Comparison of ENCODE assay signal across 18 cellular contexts in the genomic region with DNA sequence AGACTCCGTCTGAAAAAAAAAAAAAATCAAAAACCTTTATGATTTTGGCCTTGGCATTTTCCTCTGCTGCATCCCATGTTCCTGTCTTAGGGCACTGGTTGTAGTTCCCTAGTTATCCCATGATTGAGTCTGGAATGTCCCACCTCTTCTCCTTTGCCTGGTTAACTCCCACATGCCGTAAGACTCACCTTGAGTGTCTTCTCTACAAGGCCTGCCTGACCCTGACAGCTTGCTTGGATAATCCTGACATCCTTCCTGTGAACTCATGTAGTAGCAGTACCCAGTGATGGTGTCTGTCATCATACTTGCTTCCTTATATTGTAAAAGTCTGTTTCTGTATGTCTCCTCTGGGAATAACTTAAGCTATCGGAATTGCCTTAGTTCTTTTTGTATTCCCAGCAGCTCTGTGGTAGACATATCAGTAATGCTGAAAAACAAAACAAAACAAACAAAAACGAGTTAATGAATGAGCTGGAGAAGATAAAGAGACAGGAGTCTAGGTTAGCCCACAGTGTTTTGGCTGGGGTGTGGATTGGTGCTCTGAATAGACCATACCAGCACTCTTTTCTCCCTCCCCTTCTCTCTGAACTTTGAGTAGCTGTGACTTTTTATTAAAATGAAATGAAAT. TPM values are rescaled to one million over a fixed set of nuclear protein-coding genes. Genes with fewer than 3 reads are reported as not detected.
DNase-seq lines count a peak whose midpoint lies in the region; ATAC-seq, FAIRE-seq and TF ChIP-seq lines count a peak whose summit lies in the region.
"Had no signal": no experiment of that assay in that cellular context is flagged by ENCODE, and none has a peak within 500 bp of the region (broad histone marks: within the 10 kb centered on the region; RNA-seq: fewer than 3 reads in every experiment).

No MANE protein-coding gene starts in this region.

- no peaks in the 10 kb centered on the region for H3K9me1 ChIP-seq in K562 (ENCODE audit: control insufficient read depth, insufficient read depth, low read length)

- H3K27ac ChIP-seq in Karpas-422 (ENCODE audit: low read length) (peak overlapping the region; percentile 65), K562 (ENCODE audit: extremely low read depth, low read depth, low read length) (no peak overlapping the region), osteoblast (ENCODE audit: low read depth, low read length) (peak overlapping the region; percentile 25), upper lobe of left lung (peak overlapping the region in 1 of 4 donors; percentile 28)
- H3K27ac ChIP-seq: A549, ovary, thoracic aorta had no signal

- H2AFZ ChIP-seq in Karpas-422 (ENCODE audit: low read length) = no peak overlapping the region
- no peak overlapping the region for H2AFZ ChIP-seq in K562 (ENCODE audit: low read depth, low read length)
- no peak overlapping the region for H2AFZ ChIP-seq in osteoblast (ENCODE audit: low read length)

- TF ChIP-seq RAD21 in K562 (CRISPR knock-in tag; conservative IDR thresholded peaks at IDR 0.05 in 1 of 2, IDR thresholded peaks at IDR 0.05 in 1 of 2) = no peak

- H3K4me3 Mint-ChIP-seq in activated CD4-positive, alpha-beta T cell treated with anti-CD3 and anti-CD28 coated beads for 36 hours = no peak overlapping the region

- DNase-seq in activated CD4-positive, alpha-beta T cell treated with anti-CD3 and anti-CD28 coated beads for 36 hours = no peak
- no peak for DNase-seq in activated CD4-positive, alpha-beta T cell treated with anti-CD3 and anti-CD28 coated beads, Interleukin-2, amount 50 U/mL, for 48 hours
- DNase-seq in Karpas-422 = no peak
- DNase-seq in K562 (ENCODE audit: extremely low read depth in 1 of 4, low spot score in 3 of 4) = no peak
- no peak for DNase-seq in osteoblast (ENCODE audit: insufficient read length, low spot score, missing footprints)
- DNase-seq in NCI-H82 treated with DMSO at 0.1 percent for 48 hours (lab: John Stamatoyannopoulos, UW; ENCODE audit: unreplicated experiment) = no peak
- no peak for DNase-seq in upper lobe of left lung
- DNase-seq in HuH-7 (ENCODE audit: low spot score) = no peak
- DNase-seq: effector CD4-positive, alpha-beta T cell; mammary epithelial cell; NCI-H146; NCI-H524 treated with DMSO at 0.1 percent for 48 hours; ovary had no signal

- POLR2A ChIA-PET in activated CD4-positive, alpha-beta T cell treated with anti-CD3 and anti-CD28 coated beads for 36 hours (lab: Charles Lee) = interaction anchor here (1.1 kb wide), 1 partner anchor 10 kb away, joined by 3 read pairs; no protein-coding TSS in a partner anchor
- POLR2A ChIA-PET in K562 (lab: Yijun Ruan, JAX) = interaction anchor here (0.7 to 1.4 kb wide), 5 partner anchors 10 to 32 kb away, joined by 3 to 7 read pairs (median 3); no protein-coding TSS in a partner anchor

- ATAC-seq in activated CD4-positive, alpha-beta T cell treated with anti-CD3 and anti-CD28 coated beads for 36 hours = no peak
- ATAC-seq in K562 = peak; percentile 14; the same call in 1 of the 3 replicates
- no peak for ATAC-seq in upper lobe of left lung (ENCODE audit: low FRiP score in 2 of 2)
- ATAC-seq: A549 had no signal

- H3K9me3 ChIP-seq in Karpas-422 (ENCODE audit: low read length) (no peaks in the 10 kb centered on the region), K562 (replicated peaks; ENCODE audit: control insufficient read depth, insufficient read depth, low read depth, low read length) (no peaks in the 10 kb centered on the region), osteoblast (ENCODE audit: low read depth, low read length) (no peaks in the 10 kb centered on the region), upper lobe of left lung (no peaks in the 10 kb centered on the region)
- H3K9me3 ChIP-seq: A549, ovary, thoracic aorta had no signal

- no peak for TF ChIP-seq CTCF in K562 (IDR thresholded peaks at IDR 0.05 in 2 of 3, conservative IDR thresholded peaks at IDR 0.05 in 1 of 3; ENCODE audit: insufficient read depth in 2 of 3, low read depth in 1 of 3, low read length in 3 of 3)
- TF ChIP-seq CTCF in osteoblast (IDR thresholded peaks at IDR 0.05; ENCODE audit: extremely low read depth, low read depth, low read length) = no peak
- no peak for TF ChIP-seq CTCF in upper lobe of left lung (IDR thresholded peaks at IDR 0.05)

- H3K4me1 Mint-ChIP-seq in activated CD4-positive, alpha-beta T cell treated with anti-CD3 and anti-CD28 coated beads for 36 hours = peaks cover 94% of the 10 kb centered on the region

- H3K36me3 Mint-ChIP-seq in activated CD4-positive, alpha-beta T cell treated with anti-CD3 and anti-CD28 coated beads for 36 hours (ENCODE audit: low read depth) = peaks cover 6% of the 10 kb centered on the region

- in situ Hi-C loops in K562 (cut with MboI) = no loop called here

- no peak overlapping the region for H3K4me3 ChIP-seq in Karpas-422 (ENCODE audit: low read length)
- H3K4me3 ChIP-seq in K562 = no peak overlapping the region
- H3K4me3 ChIP-seq in osteoblast (ENCODE audit: insufficient read depth, low read length) = no peak overlapping the region
- no peak overlapping the region for H3K4me3 ChIP-seq in upper lobe of left lung
- H3K4me3 ChIP-seq: A549, ovary, smooth muscle cell, thoracic aorta had no signal

- FAIRE-seq in K562 (lab: Jason Lieb, UNC) = no peak
- FAIRE-seq: A549, D721Med, HTR-8/SVneo had no signal

- H3K27ac Mint-ChIP-seq in activated CD4-positive, alpha-beta T cell treated with anti-CD3 and anti-CD28 coated beads for 36 hours = peak overlapping the region; percentile 88

- H3K4me1 ChIP-seq in Karpas-422 (ENCODE audit: low read length) (peaks cover 89% of the 10 kb centered on the region), K562 (replicated peaks in 1 of 2; ENCODE audit: control insufficient read depth in 2 of 2, insufficient read depth in 2 of 2, low read length in 2 of 2) (peaks cover 0 to 41% of the 10 kb centered on the region in 2 experiments; a peak in 3 of 5 replicates), osteoblast (ENCODE audit: insufficient read depth, low read length) (peaks cover 79% of the 10 kb centered on the region), upper lobe of left lung (peaks cover 56 to 90% (median 68%) of the 10 kb centered on the region in 4 donors)

- H3K9me2 ChIP-seq in Karpas-422 (replicated peaks; ENCODE audit: insufficient read depth, low read length) = no peaks in the 10 kb centered on the region

- no peaks in the 10 kb centered on the region for H3K27me3 Mint-ChIP-seq in activated CD4-positive, alpha-beta T cell treated with anti-CD3 and anti-CD28 coated beads for 36 hours

- peaks cover 99% of the 10 kb centered on the region for H3K79me2 ChIP-seq in Karpas-422 (ENCODE audit: low read length)
- H3K79me2 ChIP-seq in K562 (ENCODE audit: control insufficient read depth, insufficient read depth, low read length) = peaks cover 94% of the 10 kb centered on the region
- peaks cover 99% of the 10 kb centered on the region for H3K79me2 ChIP-seq in osteoblast (ENCODE audit: insufficient read depth, low read length)

- BruUV-seq in K562 (replicated peaks; lab: Mats Ljungman, UMichigan) = no TSS peak

- intact Hi-C loops in activated CD4-positive, alpha-beta T cell treated with anti-CD3 and anti-CD28 coated beads for 36 hours (cut with DNase I, micrococcal nuclease) = no loop called here
- intact Hi-C loops in K562 (cut with micrococcal nuclease) = no loop called here

- H3K4me2 ChIP-seq in Karpas-422 (ENCODE audit: low read depth, low read length, poor library complexity, severe bottlenecking) (peak overlapping the region; percentile 51), K562 (ENCODE audit: insufficient read depth, low read length) (no peak overlapping the region), osteoblast (ENCODE audit: insufficient read depth, low read length) (peak overlapping the region; percentile 38)
- H3K4me2 ChIP-seq: A549, smooth muscle cell had no signal

- no peaks in the 10 kb centered on the region for H3K27me3 ChIP-seq in Karpas-422 (ENCODE audit: low read length)
- no peaks in the 10 kb centered on the region for H3K27me3 ChIP-seq in K562 (ENCODE audit: control insufficient read depth in 2 of 2, insufficient read depth in 2 of 2, low read length in 2 of 2)
- H3K27me3 ChIP-seq in osteoblast (ENCODE audit: insufficient read depth, low read length) = no peaks in the 10 kb centered on the region
- H3K27me3 ChIP-seq in upper lobe of left lung = no peaks in the 10 kb centered on the region
- H3K27me3 ChIP-seq: ovary had no signal

- no peaks in the 10 kb centered on the region for H4K20me1 ChIP-seq in Karpas-422 (ENCODE audit: insufficient read depth, low read depth, low read length)
- peaks cover 20% of the 10 kb centered on the region for H4K20me1 ChIP-seq in K562 (replicated peaks; ENCODE audit: control insufficient read depth, insufficient read depth, low read length)
- H4K20me1 ChIP-seq in osteoblast (ENCODE audit: insufficient read depth, low read length) = peaks cover 83% of the 10 kb centered on the region

- CTCF ChIA-PET in activated CD4-positive, alpha-beta T cell treated with anti-CD3 and anti-CD28 coated beads for 36 hours (lab: Charles Lee) = interaction anchor here (1.0 to 3.5 kb wide), 6 partner anchors 12 to 255 kb away, joined by 3 to 14 read pairs (median 4); partner anchors contain the start of gene NEK7
- CTCF ChIA-PET in K562 (lab: Yijun Ruan, JAX; ENCODE audit: low intra/inter-chr PET ratio) = no interaction called here

- H3K9ac ChIP-seq in Karpas-422 (ENCODE audit: low read length) (no peak overlapping the region), K562 (ENCODE audit: insufficient read depth in 1 of 2, low read depth in 2 of 2, low read length in 2 of 2) (no peak overlapping the region)

- H3K9me3 Mint-ChIP-seq in activated CD4-positive, alpha-beta T cell treated with anti-CD3 and anti-CD28 coated beads for 36 hours (ENCODE audit: low read depth) = peaks cover 2% of the 10 kb centered on the region

- TF ChIP-seq POLR2A in K562 (conservative IDR thresholded peaks at IDR 0.05) = no peak
- no peak for TF ChIP-seq POLR2A in upper lobe of left lung (IDR thresholded peaks at IDR 0.05)

- WGBS in K562 (ENCODE audit: insufficient coverage, low coverage, missing lambda C conversion rate) = 64% methylated on average over 4 of the region's 4 CpGs
- WGBS in upper lobe of left lung, 2 donors = 49% methylated on average over 4 of the region's 4 CpGs

- H3K36me3 ChIP-seq in Karpas-422 (ENCODE audit: insufficient read depth, low read length) (no peaks in the 10 kb centered on the region), K562 (ENCODE audit: control insufficient read depth, insufficient read depth, low read length) (no peaks in the 10 kb centered on the region), osteoblast (ENCODE audit: insufficient read depth, low read length) (no peaks in the 10 kb centered on the region), upper lobe of left lung (no peaks in the 10 kb centered on the region)
- H3K36me3 ChIP-seq: ovary, thoracic aorta had no signal

- TF ChIP-seq EP300 in K562 (IDR thresholded peaks at IDR 0.05; ENCODE audit: low read length) (no peak), upper lobe of left lung (IDR thresholded peaks at IDR 0.05) (no peak)

RNA-seq across cellular contexts. Expression of gene NEK7, which starts 15.0 kb away (rescaled TPM):
- total RNA-seq in activated CD4-positive, alpha-beta T cell treated with anti-CD3 and anti-CD28 coated beads for 36 hours = 10 to 100 TPM; 46.9 to 49.0 TPM
- 36.7 and 133 TPM in 2 replicates for total RNA-seq in Karpas-422 (2014; rRNA removed; shearing (Covaris generic); ENCODE audit: low replicate concordance)
- 10.7 and 36.6 TPM in 2 replicates for total RNA-seq in K562 (2011; cell fraction: chromatin; rRNA removed; ENCODE audit: low replicate concordance)
- total RNA-seq in K562 (2011; cell fraction: nucleolus; rRNA removed) = 5.7 and 6.2 TPM in 2 replicates
- 10.0 and 16.6 TPM in 2 replicates for total RNA-seq in K562 (2011; cell fraction: nucleoplasm; rRNA removed)
- total RNA-seq in K562 (2014; rRNA removed) (25.5 and 30.9 TPM in 2 replicates), K562 (2014; rRNA removed; fragmentation: Illumina TruSeq; extraction: Trizol) (33.5 and 36.4 TPM in 2 replicates), K562 (2015; rRNA removed; fragmentation: Illumina TruSeq; extraction: Trizol) (23.7 and 27.7 TPM in 2 replicates), K562 (2021) (30.3 and 33.2 TPM in 2 replicates), osteoblast (376 and 377 TPM in 2 replicates), upper lobe of left lung (100 to 1,000 TPM in 4 of 6 donors, 10 to 100 TPM in 2; 55.3 to 137 (median 112) TPM)
- polyA plus RNA-seq in K562 (2011; rRNA removed) (37.1 and 37.3 TPM in 2 replicates), K562 (2014; fragmentation: Illumina TruSeq; extraction: Trizol) (22.0 and 23.5 TPM in 2 replicates), K562 (2014; fragmentation: Nextera tagmentation; extraction: Ambion mirVana) (1 to 10 TPM; 8.5 to 10.0 TPM), K562 (2014; rRNA removed) (16.0 and 20.4 TPM in 2 replicates)
- 9.9 and 20.0 TPM in 2 replicates for polyA plus RNA-seq in K562 (2011; cell fraction: cytosol; rRNA removed)
- 20.6 and 37.5 TPM in 2 replicates for polyA plus RNA-seq in K562 (2011; cell fraction: nucleus; rRNA removed)
- 16.0 and 19.7 TPM in 2 replicates for polyA plus RNA-seq in K562 (2012)
- 64.1 and 75.5 TPM in 2 replicates for polyA minus RNA-seq in K562 (2011; rRNA and poly(A)+ RNA removed)
- polyA minus RNA-seq in K562 (2011; cell fraction: cytosol; rRNA and poly(A)+ RNA removed) = 21.6 and 23.2 TPM in 2 replicates
- polyA minus RNA-seq in K562 (2011; cell fraction: nucleus; rRNA and poly(A)+ RNA removed) = 21.5 and 38.9 TPM in 2 replicates
